26 cellular contexts compared by ENCODE assay signal in the genomic region with DNA sequence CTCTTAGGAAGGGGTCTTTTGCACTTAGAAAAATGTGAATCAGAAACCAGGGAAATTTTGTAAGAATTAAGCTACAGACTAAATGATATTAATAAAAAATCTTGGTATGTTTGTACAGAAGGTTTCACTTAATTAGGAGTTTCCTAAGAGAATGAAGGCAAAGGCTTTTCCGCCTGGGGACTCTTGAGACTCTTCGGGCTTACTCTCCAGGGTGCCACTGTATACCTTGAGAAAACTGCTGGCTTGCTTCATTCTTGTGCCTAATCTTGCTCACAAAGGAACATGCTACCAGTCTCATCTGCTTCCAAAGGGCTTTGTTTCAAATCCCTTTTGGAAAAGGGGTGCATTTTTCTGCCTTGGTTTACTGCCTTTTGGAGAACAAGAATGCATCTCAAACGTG.
"Had no signal": no experiment of that assay in that cellular context is flagged by ENCODE, and none has a peak within 500 bp of the region (broad histone marks: within the 10 kb centered on the region; RNA-seq: fewer than 3 reads in every experiment).

No MANE protein-coding gene starts in this region.

- H3K4me2 ChIP-seq: hepatocyte had no signal

- H3K4me3 ChIP-seq: hepatocyte, mucosa of descending colon, ovary, psoas muscle, stomach, suprapubic skin, tibial nerve had no signal

- H3K9me3 Mint-ChIP-seq: activated B cell treated with CpG ODN at 0.5 μM for 24 hours; activated CD4-positive, alpha-beta memory T cell treated with anti-CD3 and anti-CD28 coated beads, Interleukin-2, amount 10 ng/mL, durations not matched to agents 7 days and 5 days; activated T-helper 1 cell treated with anti-CD3 and anti-CD28 coated beads, Interleukin-12 subunit alpha, Interleukin-12 subunit beta, Interleukin-2, Interleukin-4 antibody, amounts not matched to agents 30 ng/mL and 10 ng/mL and 1 ng/mL, durations not matched to agents 14 hours and 24 hours and 36 hours; immature natural killer cell; naive B cell; T-helper 1 cell treated with Interleukin-12 subunit alpha and Interleukin-12 subunit beta and Interleukin-4 antibody, amounts not matched to agents 30 μg/mL and 1 μg/mL, for 36 hours had no signal

- H3K27ac ChIP-seq: brain microvascular endothelial cell, hepatocyte, ovary, psoas muscle, stomach, suprapubic skin, tibial nerve had no signal

- H3K27me3 Mint-ChIP-seq: activated B cell treated with CpG ODN at 0.5 μM for 24 hours; activated CD4-positive, alpha-beta memory T cell treated with anti-CD3 and anti-CD28 coated beads, Interleukin-2, amount 10 ng/mL, durations not matched to agents 7 days and 5 days; naive B cell had no signal

- FAIRE-seq: urothelium cell line had no signal

- H3K27ac Mint-ChIP-seq: activated B cell treated with CpG ODN at 0.5 μM for 24 hours; activated CD4-positive, alpha-beta memory T cell treated with anti-CD3 and anti-CD28 coated beads, Interleukin-2, amount 10 ng/mL, durations not matched to agents 7 days and 5 days; activated T-helper 1 cell treated with anti-CD3 and anti-CD28 coated beads, Interleukin-12 subunit alpha, Interleukin-12 subunit beta, Interleukin-2, Interleukin-4 antibody, amounts not matched to agents 30 ng/mL and 10 ng/mL and 1 ng/mL, durations not matched to agents 14 hours and 24 hours and 36 hours; T-helper 1 cell treated with Interleukin-12 subunit alpha and Interleukin-12 subunit beta and Interleukin-4 antibody, amounts not matched to agents 30 μg/mL and 1 μg/mL, for 36 hours had no signal

- ATAC-seq: mucosa of descending colon had no signal

- H3K36me3 ChIP-seq: ovary had no signal

- H3K27me3 ChIP-seq: brain microvascular endothelial cell, hepatocyte, ovary, stomach, suprapubic skin, tibial nerve had no signal

- DNase-seq: activated B cell treated with CpG ODN at 0.5 μM for 24 hours; activated CD4-positive, alpha-beta memory T cell treated with anti-CD3 and anti-CD28 coated beads, Interleukin-2, amount 10 ng/mL, durations not matched to agents 7 days and 5 days; activated CD4-positive, alpha-beta T cell treated with anti-CD3 and anti-CD28 coated beads for 4 hours; activated gamma-delta T cell; activated naive CD4-positive, alpha-beta T cell treated with anti-CD3 and anti-CD28 coated beads, Interleukin-2, amount 50 U/mL, for 16 hours; aorta; brain microvascular endothelial cell; central memory CD4-positive, alpha-beta T cell; effector CD8-positive, alpha-beta T cell; foreskin melanocyte; immature natural killer cell; left ventricle myocardium superior; mucosa of descending colon; naive B cell; ovary; psoas muscle; right cardiac atrium; stimulated activated CD4-positive, alpha-beta T cell treated with anti-CD3 and anti-CD28 coated beads, Interleukin-1b, Interleukin-23, amount 100 ng/mL, for 48 hours; stomach; T1000 had no signal

- H3K4me3 Mint-ChIP-seq: activated B cell treated with CpG ODN at 0.5 μM for 24 hours; activated CD4-positive, alpha-beta memory T cell treated with anti-CD3 and anti-CD28 coated beads, Interleukin-2, amount 10 ng/mL, durations not matched to agents 7 days and 5 days; activated T-helper 1 cell treated with anti-CD3 and anti-CD28 coated beads, Interleukin-12 subunit alpha, Interleukin-12 subunit beta, Interleukin-2, Interleukin-4 antibody, amounts not matched to agents 30 ng/mL and 10 ng/mL and 1 ng/mL, durations not matched to agents 14 hours and 24 hours and 36 hours; immature natural killer cell; naive B cell; T-helper 1 cell treated with Interleukin-12 subunit alpha and Interleukin-12 subunit beta and Interleukin-4 antibody, amounts not matched to agents 30 μg/mL and 1 μg/mL, for 36 hours had no signal

- H3K9me3 ChIP-seq: mucosa of descending colon, ovary, psoas muscle, stomach, suprapubic skin, tibial nerve had no signal

- H2AFZ ChIP-seq: hepatocyte had no signal
